8 cellular contexts compared by ENCODE assay signal in the genomic region with DNA sequence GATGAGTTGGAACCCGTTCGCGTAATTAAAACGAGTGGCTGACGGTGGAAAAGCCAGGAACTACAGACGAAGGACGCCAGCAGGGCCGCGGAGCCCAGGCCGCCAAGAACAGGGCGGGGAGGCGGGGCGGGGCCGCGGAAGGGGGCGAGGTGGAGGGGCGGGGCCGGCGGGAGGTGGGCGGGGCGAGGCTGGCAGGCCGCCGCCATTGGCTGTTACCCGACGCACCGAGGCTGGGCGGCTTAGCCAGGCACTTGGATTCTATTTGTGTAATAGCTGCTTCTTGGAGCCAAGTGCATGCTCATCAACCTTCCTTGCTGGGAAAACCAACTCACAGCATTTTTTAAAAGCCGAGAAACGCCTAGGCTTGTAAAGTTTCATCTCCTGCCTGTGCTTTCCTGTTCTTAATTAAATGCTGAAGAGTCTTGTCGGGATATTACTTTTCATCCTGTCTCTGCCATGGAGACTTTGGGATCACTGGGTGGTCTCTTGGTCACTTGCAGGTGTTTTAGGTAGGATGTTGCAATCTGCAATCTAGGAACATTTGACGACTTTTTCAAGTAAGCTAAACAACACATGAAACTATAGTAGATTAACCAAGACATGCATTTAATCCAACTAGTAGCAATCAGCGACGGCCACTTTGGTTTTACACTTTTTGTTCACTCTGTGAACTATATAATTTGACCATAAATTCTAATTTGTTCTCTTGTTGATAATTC.
DNase-seq lines count a peak whose midpoint lies in the region; ATAC-seq and TF ChIP-seq lines count a peak whose summit lies in the region.

No MANE protein-coding gene starts in this region.

- H3K4me3 ChIP-seq in NB4 (ENCODE audit: low read depth, low read length): peak overlapping the region; percentile 82

- H3K36me3 Mint-ChIP-seq in HFFc6 (ENCODE audit: low read depth): peaks cover 22% of the 10 kb centered on the region
- peaks cover 0 to 20% of the 10 kb centered on the region in 2 donors for H3K36me3 Mint-ChIP-seq in activated naive CD4-positive, alpha-beta T cell treated with anti-CD3 and anti-CD28 coated beads, Interleukin-2, amount 50 U/mL, for 72 hours

- peaks cover 55% of the 10 kb centered on the region for H3K4me1 Mint-ChIP-seq in HFFc6 (ENCODE audit: low read depth)

- H3K27me3 Mint-ChIP-seq in HFFc6 (ENCODE audit: insufficient read depth): no peaks in the 10 kb centered on the region

- peak; percentile 57 for TF ChIP-seq POLR2A in NB4 (IDR thresholded peaks at IDR 0.05; ENCODE audit: extremely low read depth, insufficient read length)

- peak overlapping the region; percentile 100 for H3K27ac Mint-ChIP-seq in HFFc6
- H3K27ac Mint-ChIP-seq in activated naive CD4-positive, alpha-beta T cell treated with anti-CD3 and anti-CD28 coated beads, Interleukin-2, amount 50 U/mL, for 72 hours: peak overlapping the region; percentile 98 to 100

- peaks cover 17% of the 10 kb centered on the region for H3K9me3 Mint-ChIP-seq in HFFc6
- no peaks in the 10 kb centered on the region for H3K9me3 Mint-ChIP-seq in activated naive CD4-positive, alpha-beta T cell treated with anti-CD3 and anti-CD28 coated beads, Interleukin-2, amount 50 U/mL, for 72 hours

- H3K4me3 Mint-ChIP-seq in HFFc6: peak overlapping the region; percentile 98

- no peak for TF ChIP-seq CTCF in HFFc6 (IDR thresholded peaks at IDR 0.05)
- no peak for TF ChIP-seq CTCF in NB4 (IDR thresholded peaks at IDR 0.05; ENCODE audit: low read depth, low read length)

- peak; percentile 79 for ATAC-seq in SK-N-SH treated with all-trans-retinoic acid at 6 μM for 48 hours
- ATAC-seq in activated naive CD4-positive, alpha-beta T cell treated with anti-CD3 and anti-CD28 coated beads, Interleukin-2, amount 50 U/mL, for 72 hours: peak; percentile 71 to 72

- peak overlapping the region; percentile 98 for H3K27ac ChIP-seq in temporal lobe (ENCODE audit: low read depth, low read length)

- DNase-seq in GM03348 (ENCODE audit: low spot score) (peak; percentile 98), HFFc6 (peak; percentile 91), NB4 (ENCODE audit: low read depth) (peak; percentile 90), globus pallidus (ENCODE audit: low spot score) (peak; percentile 91), occipital lobe (lab: John Stamatoyannopoulos, UW) (peak; percentile 89)
- DNase-seq in activated naive CD4-positive, alpha-beta T cell treated with anti-CD3 and anti-CD28 coated beads, Interleukin-2, amount 50 U/mL, for 72 hours (ENCODE audit: low spot score in 2 of 2): peak; percentile 73 to 79

TF ChIP-seq in SK-N-SH treated with all-trans-retinoic acid at 6 μM for 48 hours, 23 proteins besides CTCF, POLR2A, EP300 and RAD21:
- TF ChIP-seq OSR1 (CRISPR knock-in tag; IDR thresholded peaks at IDR 0.05): no peak
- TF ChIP-seq CSDC2 (CRISPR knock-in tag; IDR thresholded peaks at IDR 0.05): no peak
- no peak for TF ChIP-seq GLIS3 (CRISPR knock-in tag; IDR thresholded peaks at IDR 0.05)
- no peak for TF ChIP-seq ZNF8 (CRISPR knock-in tag; IDR thresholded peaks at IDR 0.05)
- TF ChIP-seq TOX (CRISPR knock-in tag; IDR thresholded peaks at IDR 0.05; ENCODE audit: borderline replicate concordance): no peak
- TF ChIP-seq SNAI2 (CRISPR knock-in tag; IDR thresholded peaks at IDR 0.05): no peak
- TF ChIP-seq RARB (CRISPR knock-in tag; IDR thresholded peaks at IDR 0.05): no peak
- TF ChIP-seq, protein P1, sequence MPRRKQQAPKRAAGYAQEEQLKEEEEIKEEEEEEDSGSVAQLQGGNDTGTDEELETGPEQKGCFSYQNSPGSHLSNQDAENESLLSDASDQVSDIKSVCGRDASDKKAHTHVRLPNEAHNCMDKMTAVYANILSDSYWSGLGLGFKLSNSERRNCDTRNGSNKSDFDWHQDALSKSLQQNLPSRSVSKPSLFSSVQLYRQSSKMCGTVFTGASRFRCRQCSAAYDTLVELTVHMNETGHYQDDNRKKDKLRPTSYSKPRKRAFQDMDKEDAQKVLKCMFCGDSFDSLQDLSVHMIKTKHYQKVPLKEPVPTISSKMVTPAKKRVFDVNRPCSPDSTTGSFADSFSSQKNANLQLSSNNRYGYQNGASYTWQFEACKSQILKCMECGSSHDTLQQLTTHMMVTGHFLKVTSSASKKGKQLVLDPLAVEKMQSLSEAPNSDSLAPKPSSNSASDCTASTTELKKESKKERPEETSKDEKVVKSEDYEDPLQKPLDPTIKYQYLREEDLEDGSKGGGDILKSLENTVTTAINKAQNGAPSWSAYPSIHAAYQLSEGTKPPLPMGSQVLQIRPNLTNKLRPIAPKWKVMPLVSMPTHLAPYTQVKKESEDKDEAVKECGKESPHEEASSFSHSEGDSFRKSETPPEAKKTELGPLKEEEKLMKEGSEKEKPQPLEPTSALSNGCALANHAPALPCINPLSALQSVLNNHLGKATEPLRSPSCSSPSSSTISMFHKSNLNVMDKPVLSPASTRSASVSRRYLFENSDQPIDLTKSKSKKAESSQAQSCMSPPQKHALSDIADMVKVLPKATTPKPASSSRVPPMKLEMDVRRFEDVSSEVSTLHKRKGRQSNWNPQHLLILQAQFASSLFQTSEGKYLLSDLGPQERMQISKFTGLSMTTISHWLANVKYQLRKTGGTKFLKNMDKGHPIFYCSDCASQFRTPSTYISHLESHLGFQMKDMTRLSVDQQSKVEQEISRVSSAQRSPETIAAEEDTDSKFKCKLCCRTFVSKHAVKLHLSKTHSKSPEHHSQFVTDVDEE (CRISPR knock-in tag; IDR thresholded peaks at IDR 0.05): no peak
- TF ChIP-seq PPARA (CRISPR knock-in tag; IDR thresholded peaks at IDR 0.05; ENCODE audit: borderline replicate concordance): no peak
- no peak for TF ChIP-seq ZC3H10 (CRISPR knock-in tag; IDR thresholded peaks at IDR 0.05)
- no peak for TF ChIP-seq ARNTL (CRISPR knock-in tag; IDR thresholded peaks at IDR 0.05; ENCODE audit: borderline replicate concordance, low read depth)
- TF ChIP-seq ZNF70 (CRISPR knock-in tag; IDR thresholded peaks at IDR 0.05): no peak
- TF ChIP-seq ESRRG (CRISPR knock-in tag; IDR thresholded peaks at IDR 0.05): no peak
TF ChIP-seq in SK-N-SH treated with all-trans-retinoic acid at 6 μM for 48 hours: peak in this region for 0.

Comparison
In these comparisons a context has a peak if more than half of its experiments do, and no peak if none do; other contexts are left out.
1. Peak in every context shown above with its lines: DNase-seq, ATAC-seq, H3K4me3 ChIP-seq and H3K27ac ChIP-seq.